ENCODE assay signal across 18 cellular contexts in genomic region chr11:80702264-80702663, GRCh38.
DNase-seq lines count a peak whose midpoint lies in the region; ATAC-seq and TF ChIP-seq lines count a peak whose summit lies in the region.
"Had no signal": no experiment of that assay in that cellular context is flagged by ENCODE, and none has a peak within 500 bp of the region (broad histone marks: within the 10 kb centered on the region; RNA-seq: fewer than 3 reads in every experiment).

No MANE protein-coding gene starts in this region.

- H3K36me3 ChIP-seq in breast epithelium = no peaks in the 10 kb centered on the region
- H3K36me3 ChIP-seq: SJSA1 had no signal

- H3K4me1 ChIP-seq in breast epithelium (no peaks in the 10 kb centered on the region), foreskin keratinocyte (peaks cover 34% of the 10 kb centered on the region)
- H3K4me1 ChIP-seq: SJSA1 had no signal

- no peak overlapping the region for H3K4me3 ChIP-seq in breast epithelium
- H3K4me3 ChIP-seq: GM12878, GM23338, SJSA1 had no signal

- H3K4me1 Mint-ChIP-seq in MCF 10A (ENCODE audit: insufficient read depth, unreplicated experiment) (peaks cover 40% of the 10 kb centered on the region), T-helper 17 cell (no peaks in the 10 kb centered on the region), HFFc6 (ENCODE audit: low read depth) (no peaks in the 10 kb centered on the region)
- no peaks in the 10 kb centered on the region for H3K4me1 Mint-ChIP-seq in activated naive CD4-positive, alpha-beta T cell treated with anti-CD3 and anti-CD28 coated beads, Interleukin-2, amount 10 ng/mL, durations not matched to agents 7 days and 5 days
- H3K4me1 Mint-ChIP-seq: GM23338 had no signal

- DNase-seq in MCF 10A (ENCODE audit: unreplicated experiment) = peak; percentile 27
- no peak for DNase-seq in breast epithelium (ENCODE audit: low spot score in 2 of 2)
- peak; percentile 7 for DNase-seq in astrocyte of the hippocampus (ENCODE audit: low read depth, low spot score)
- peak; percentile 48 to 61 for DNase-seq in foreskin keratinocyte
- DNase-seq in activated naive CD4-positive, alpha-beta T cell treated with anti-CD3 and anti-CD28 coated beads, Interleukin-2, amount 10 ng/mL, durations not matched to agents 7 days and 5 days = no peak
- no peak for DNase-seq in T-helper 17 cell
- DNase-seq in HFFc6 = no peak
- no peak for DNase-seq in activated CD8-positive, alpha-beta memory T cell treated with anti-CD3 and anti-CD28 coated beads, Interleukin-2, amount 50 U/mL, for 48 hours
- DNase-seq: Caco-2, NCI-H187 treated with DMSO at 0.1 percent for 48 hours, NCI-H2171, NCI-H82 had no signal

- ATAC-seq in foreskin keratinocyte = peak; percentile 72
- no peak for ATAC-seq in T-helper 17 cell
- ATAC-seq: GM12878, GM23338, HepG2 had no signal

- H3K27ac Mint-ChIP-seq in MCF 10A (ENCODE audit: low read depth, unreplicated experiment) (peak overlapping the region; percentile 7), T-helper 17 cell (no peak overlapping the region), HFFc6 (no peak overlapping the region)
- H3K27ac Mint-ChIP-seq in activated naive CD4-positive, alpha-beta T cell treated with anti-CD3 and anti-CD28 coated beads, Interleukin-2, amount 10 ng/mL, durations not matched to agents 7 days and 5 days = no peak overlapping the region
- H3K27ac Mint-ChIP-seq: GM23338 had no signal

- H3K27me3 Mint-ChIP-seq in MCF 10A (ENCODE audit: insufficient read depth, unreplicated experiment) (no peaks in the 10 kb centered on the region), T-helper 17 cell (no peaks in the 10 kb centered on the region), HFFc6 (ENCODE audit: insufficient read depth) (no peaks in the 10 kb centered on the region)
- H3K27me3 Mint-ChIP-seq in activated naive CD4-positive, alpha-beta T cell treated with anti-CD3 and anti-CD28 coated beads, Interleukin-2, amount 10 ng/mL, durations not matched to agents 7 days and 5 days = no peaks in the 10 kb centered on the region

- intact Hi-C loops in MCF 10A (cut with micrococcal nuclease) = no loop called here
- intact Hi-C loops in breast epithelium (cut with DNase I; ENCODE audit: low total_unique reads) = no loop called here

- H3K4me3 Mint-ChIP-seq in MCF 10A (ENCODE audit: unreplicated experiment) (no peak overlapping the region), T-helper 17 cell (no peak overlapping the region), HFFc6 (no peak overlapping the region)
- no peak overlapping the region for H3K4me3 Mint-ChIP-seq in activated naive CD4-positive, alpha-beta T cell treated with anti-CD3 and anti-CD28 coated beads, Interleukin-2, amount 10 ng/mL, durations not matched to agents 7 days and 5 days
- H3K4me3 Mint-ChIP-seq: GM23338 had no signal

- H3K27me3 ChIP-seq in breast epithelium (no peaks in the 10 kb centered on the region), foreskin keratinocyte (no peaks in the 10 kb centered on the region)
- H3K27me3 ChIP-seq: SJSA1 had no signal

- no peak overlapping the region for H3K27ac ChIP-seq in breast epithelium
- H3K27ac ChIP-seq in foreskin keratinocyte = peak overlapping the region; percentile 16
- H3K27ac ChIP-seq: C4-2B, KMS-11, SJSA1 had no signal

- H3K36me3 Mint-ChIP-seq in MCF 10A (ENCODE audit: insufficient read depth, unreplicated experiment) (no peaks in the 10 kb centered on the region), T-helper 17 cell (ENCODE audit: low read depth) (no peaks in the 10 kb centered on the region), HFFc6 (ENCODE audit: low read depth) (no peaks in the 10 kb centered on the region; the same call in 1 of the 2 replicates)
- no peaks in the 10 kb centered on the region for H3K36me3 Mint-ChIP-seq in activated naive CD4-positive, alpha-beta T cell treated with anti-CD3 and anti-CD28 coated beads, Interleukin-2, amount 10 ng/mL, durations not matched to agents 7 days and 5 days

- BruUV-seq in MCF 10A (replicated peaks; lab: Mats Ljungman, UMichigan) = no TSS peak

- H3K9me3 ChIP-seq in breast epithelium = no peaks in the 10 kb centered on the region
- peaks cover 3% of the 10 kb centered on the region for H3K9me3 ChIP-seq in T-helper 17 cell (ENCODE audit: control insufficient read depth, low read length, poor library complexity, severe bottlenecking)
- H3K9me3 ChIP-seq: Caco-2, SJSA1 had no signal

- CTCF ChIA-PET in MCF 10A (lab: Yijun Ruan, JAX) = interaction anchor here (0.6 to 0.7 kb wide), 3 partner anchors 154 to 1377 kb away, joined by 3 to 5 read pairs (median 4); no protein-coding TSS in a partner anchor
- CTCF ChIA-PET in activated naive CD4-positive, alpha-beta T cell treated with anti-CD3 and anti-CD28 coated beads, Interleukin-2, amount 10 ng/mL, durations not matched to agents 7 days and 5 days (lab: Charles Lee) = no interaction called here

- TF ChIP-seq CTCF in MCF 10A (IDR thresholded peaks at IDR 0.05; ENCODE audit: unreplicated experiment) (no peak), breast epithelium (IDR thresholded peaks at IDR 0.05) (no peak), foreskin keratinocyte (conservative IDR thresholded peaks at IDR 0.05) (no peak), HFFc6 (IDR thresholded peaks at IDR 0.05) (no peak)

- POLR2A ChIA-PET in MCF 10A (lab: Yijun Ruan, JAX) = interaction anchor here (1.0 to 1.3 kb wide), 2 partner anchors 25 to 539 kb away, joined by 3 read pairs; no protein-coding TSS in a partner anchor

- no peaks in the 10 kb centered on the region for H3K9me3 Mint-ChIP-seq in MCF 10A (ENCODE audit: unreplicated experiment)
- H3K9me3 Mint-ChIP-seq in activated naive CD4-positive, alpha-beta T cell treated with anti-CD3 and anti-CD28 coated beads, Interleukin-2, amount 10 ng/mL, durations not matched to agents 7 days and 5 days = peaks cover 15% of the 10 kb centered on the region
- peaks cover 68% of the 10 kb centered on the region for H3K9me3 Mint-ChIP-seq in HFFc6
- H3K9me3 Mint-ChIP-seq: GM23338 had no signal

- TF ChIP-seq POLR2A in breast epithelium (IDR thresholded peaks at IDR 0.05) = no peak

Comparison
In these comparisons a context has a peak if more than half of its experiments do, and no peak if none do; other contexts are left out.
1. DNase-seq: peak in MCF 10A (single experiment), astrocyte of the hippocampus (single experiment) and foreskin keratinocyte (2 of 2); none in breast epithelium (0 of 2), activated naive CD4-positive, alpha-beta T cell treated with anti-CD3 and anti-CD28 coated beads, Interleukin-2, amount 10 ng/mL, durations not matched to agents 7 days and 5 days (single experiment), T-helper 17 cell (0 of 3), HFFc6 (single experiment) and activated CD8-positive, alpha-beta memory T cell treated with anti-CD3 and anti-CD28 coated beads, Interleukin-2, amount 50 U/mL, for 48 hours (single experiment).